ENCODE assay signal across 8 cellular contexts in genomic region chr19:12162882-12163806, GRCh38. TPM values are rescaled to one million over a fixed set of nuclear protein-coding genes. Genes with fewer than 3 reads are reported as not detected.
A peak's percentile ranks its signal among the peaks of the same experiment; 100 is the strongest.
DNase-seq lines count a peak whose midpoint lies in the region; ATAC-seq and TF ChIP-seq lines count a peak whose summit lies in the region.

ZNF136 (plus strand) TSS chr19:12163096; CDS start chr19:12163204, 108 bp downstream.

- WGBS in right cardiac atrium = under 1% methylated on average over 57 of the region's 57 CpGs

- DNase-seq in NCI-H187 (lab: John Stamatoyannopoulos, UW) = peak; percentile 68 to 83
- peak; percentile 33 to 95 (median 86) for DNase-seq in anterior cingulate cortex (lab: John Stamatoyannopoulos, UW)
- peak; percentile 96 to 97 (median 97) for DNase-seq in right cardiac atrium
- peak; percentile 92 for DNase-seq in putamen (ENCODE audit: low spot score)
- peak; percentile 91 to 94 for DNase-seq in uterus

- H3K27ac ChIP-seq in right cardiac atrium (ENCODE audit: low read length) (peak within 1 kb of the TSS; percentile 98), uterus (peak within 1 kb of the TSS; percentile 89 to 93)

- no peaks in the 10 kb centered on the region for H3K9me3 ChIP-seq in right cardiac atrium (ENCODE audit: control insufficient read depth, low read length)
- H3K9me3 ChIP-seq in uterus = no peaks in the 10 kb centered on the region

- TF ChIP-seq POLR2A in uterus (IDR thresholded peaks at IDR 0.05) = peak; percentile 76 to 80

- no peaks in the 10 kb centered on the region for H3K36me3 ChIP-seq in uterus

- H3K4me1 ChIP-seq in right cardiac atrium (ENCODE audit: control insufficient read depth, insufficient read depth, low read length) = no peaks in the 10 kb centered on the region
- peaks cover 2 to 3% of the 10 kb centered on the region in 2 donors for H3K4me1 ChIP-seq in uterus

- TF ChIP-seq CTCF in uterus (IDR thresholded peaks at IDR 0.05) = peak in 1 of 4 experiments; percentile 14

- ATAC-seq in GM18502 (IDR thresholded peaks at IDR 0.05; ENCODE audit: poor library complexity, unreplicated experiment) (peak; percentile 95), HG02943 (IDR thresholded peaks at IDR 0.05; ENCODE audit: low read depth, unreplicated experiment) (peak; percentile 95), right cardiac atrium (peak; percentile 98 to 99)

- H3K27me3 ChIP-seq in right cardiac atrium (ENCODE audit: control insufficient read depth, insufficient read depth) (no peaks in the 10 kb centered on the region), uterus (no peaks in the 10 kb centered on the region)

- H3K4me3 ChIP-seq in right cardiac atrium (ENCODE audit: low read length) = peak within 1 kb of the TSS; percentile 88
- peak within 1 kb of the TSS; percentile 77 to 90 for H3K4me3 ChIP-seq in uterus

- intact Hi-C loops in T-helper 2 cell treated with Interferon-gamma antibody and Interleukin-4, amounts not matched to agents 100 ng/mL and 5 ng/mL, for 36 hours (cut with micrococcal nuclease) = loop anchor here (1.0 to 5.0 kb wide), 5 partner anchors 23 to 388 kb away; partner anchors contain the start of genes ZNF20, ZNF44, ZNF443 and ZNF563
- intact Hi-C loops in right cardiac atrium (cut with DNase I) (no loop called here), uterus (cut with DNase I; ENCODE audit: low total_unique reads) (no loop called here)

RNA-seq across cellular contexts. Expression of gene ZNF136, which starts in this region (rescaled TPM):
- total RNA-seq in T-helper 2 cell treated with Interferon-gamma antibody and Interleukin-4, amounts not matched to agents 100 ng/mL and 5 ng/mL, for 36 hours = 13.2 and 13.3 TPM in 2 replicates
- total RNA-seq in right cardiac atrium (1 to 10 TPM; 5.3 to 7.2 (median 5.8) TPM), uterus (10 to 100 TPM in 2 of 4 donors, 1 to 10 TPM in 2; 2.1 to 31.7 (median 13.0) TPM)
- 3.6 TPM for polyA plus RNA-seq in right cardiac atrium

Comparison
In these comparisons a context has a peak if more than half of its experiments do, and no peak if none do; other contexts are left out.
1. Peak in every context shown above with its lines: DNase-seq, ATAC-seq, H3K4me3 ChIP-seq and H3K27ac ChIP-seq.